Comparison of ENCODE assay signal across 10 cellular contexts in genomic region chr10:34280599-34281374, GRCh38.
A peak's percentile ranks its signal among the peaks of the same experiment; 100 is the strongest.
DNase-seq lines count a peak whose midpoint lies in the region; ATAC-seq, FAIRE-seq and TF ChIP-seq lines count a peak whose summit lies in the region.
"Had no signal": no experiment of that assay in that cellular context is flagged by ENCODE, and none has a peak within 500 bp of the region (broad histone marks: within the 10 kb centered on the region; RNA-seq: fewer than 3 reads in every experiment).

No MANE protein-coding gene starts in this region.

- H3K27me3 ChIP-seq in fibroblast of lung (ENCODE audit: control insufficient read depth, insufficient read depth, low read length) (no peaks in the 10 kb centered on the region), pancreas (no peaks in the 10 kb centered on the region)

- no peaks in the 10 kb centered on the region for H4K20me1 ChIP-seq in fibroblast of lung (ENCODE audit: control insufficient read depth, extremely low read depth, insufficient read depth, low read length)

- no peaks in the 10 kb centered on the region for H3K79me2 ChIP-seq in fibroblast of lung (ENCODE audit: control insufficient read depth, insufficient read depth, low read length)

- intact Hi-C loops in pancreas (cut with DNase I), result no loop called here

- H3K36me3 ChIP-seq in fibroblast of lung (ENCODE audit: control insufficient read depth, insufficient read depth, low read length) (no peaks in the 10 kb centered on the region), pancreas (no peaks in the 10 kb centered on the region)

- H3K4me2 ChIP-seq in fibroblast of lung (ENCODE audit: extremely low read depth, insufficient read depth, low read length), result peak overlapping the region; percentile 56

- no peak overlapping the region for H3K9ac ChIP-seq in fibroblast of lung (ENCODE audit: insufficient read depth, low read length)

- peaks cover 11% of the 10 kb centered on the region for H3K4me1 ChIP-seq in fibroblast of lung (ENCODE audit: control insufficient read depth, extremely low read depth, insufficient read depth, low read length)
- no peaks in the 10 kb centered on the region for H3K4me1 ChIP-seq in pancreas

- no peak for FAIRE-seq in pancreas (lab: Jason Lieb, UNC)

- H3K9me3 ChIP-seq in fibroblast of lung (ENCODE audit: control insufficient read depth, insufficient read depth, low read depth, low read length), result no peaks in the 10 kb centered on the region
- H3K9me3 ChIP-seq in pancreas, result no peaks in the 10 kb centered on the region

- 88% methylated on average over 11 of the region's 11 CpGs for WGBS in pancreas, 2 donors

- ATAC-seq in pancreas (peak in 3 of 4 donors; percentile 50 to 73 (median 67)), HG03175 (IDR thresholded peaks at IDR 0.05; ENCODE audit: unreplicated experiment) (no peak), GM21447 (IDR thresholded peaks at IDR 0.05; ENCODE audit: unreplicated experiment) (no peak)

- TF ChIP-seq CTCF in fibroblast of lung (conservative IDR thresholded peaks at IDR 0.05 in 1 of 2, IDR thresholded peaks at IDR 0.05 in 1 of 2; ENCODE audit: low read depth in 1 of 2, low read length in 2 of 2) (peak in 1 of 2 donors; percentile 57), pancreas (IDR thresholded peaks at IDR 0.05) (no peak)

- peak overlapping the region; percentile 24 for H2AFZ ChIP-seq in fibroblast of lung (ENCODE audit: low read length)

- H3K4me3 ChIP-seq in fibroblast of lung (replicated peaks in 1 of 4; ENCODE audit: control extremely low read depth in 1 of 4, insufficient read depth in 1 of 4, low read depth in 3 of 4, low read length in 4 of 4), result peak overlapping the region in 1 of 4 experiments; percentile 9
- H3K4me3 ChIP-seq in pancreas, result no peak overlapping the region

- peak; percentile 95 for DNase-seq in EL
- peak; percentile 56 for DNase-seq in RKO (ENCODE audit: low spot score)
- peak; percentile 98 for DNase-seq in fibroblast of lung (ENCODE audit: low read depth in 2 of 2)
- peak in 2 of 6 donors; percentile 9 to 25 for DNase-seq in pancreas
- DNase-seq in NCI-H526 treated with DMSO at 0.1 percent for 48 hours (lab: John Stamatoyannopoulos, UW), result no peak
- DNase-seq in superior temporal gyrus (ENCODE audit: extremely low spot score), result no peak
- DNase-seq: effector memory CD4-positive, alpha-beta T cell; NCI-H82 had no signal

- H3K27ac ChIP-seq in fibroblast of lung (ENCODE audit: insufficient read depth, low read length) (peak overlapping the region; percentile 66), pancreas (peak overlapping the region in 1 of 4 donors; percentile 9)

Comparison
In these comparisons a context has a peak if more than half of its experiments do, and no peak if none do; other contexts are left out.
1. DNase-seq: peak in EL (single experiment), RKO (single experiment) and fibroblast of lung (2 of 2); none in NCI-H526 treated with DMSO at 0.1 percent for 48 hours (single experiment) and superior temporal gyrus (single experiment).
2. ATAC-seq: peak in pancreas (3 of 4); none in HG03175 (single experiment) and GM21447 (single experiment).